ENCODE assay signal across 8 cellular contexts in genomic region chr2:46555011-46555410, GRCh38. TPM values are rescaled to one million over a fixed set of nuclear protein-coding genes. Genes with fewer than 3 reads are reported as not detected.
A peak's percentile ranks its signal among the peaks of the same experiment; 100 is the strongest.
DNase-seq lines count a peak whose midpoint lies in the region; ATAC-seq, FAIRE-seq and TF ChIP-seq lines count a peak whose summit lies in the region.

No MANE protein-coding gene starts in this region.

- CTCF ChIA-PET in activated naive CD4-positive, alpha-beta T cell treated with anti-CD3 and anti-CD28 coated beads for 36 hours (lab: Charles Lee): interaction anchor here (0.8 to 3.1 kb wide), 6 partner anchors 9 to 83 kb away, joined by 3 to 21 read pairs (median 3); no protein-coding TSS in a partner anchor
- CTCF ChIA-PET in HepG2 (lab: Yijun Ruan, JAX; ENCODE audit: low intra/inter-chr PET ratio, low total read pairs): no interaction called here

- in situ Hi-C loops in ACHN (cut with HindIII; ENCODE audit: low pct_ligation_motif_present, low pct_unique_long_range_greater_than_20kb, low sequenced_read_pairs): no loop called here
- in situ Hi-C loops in HepG2 (cut with HindIII; ENCODE audit: extremely low pct_ligation_motif_present, low pct_unique_long_range_greater_than_20kb): no loop called here

- intact Hi-C loops in activated naive CD4-positive, alpha-beta T cell treated with anti-CD3 and anti-CD28 coated beads for 36 hours (cut with micrococcal nuclease): no loop called here
- intact Hi-C loops in HepG2 (cut with micrococcal nuclease; ENCODE audit: unreplicated experiment): no loop called here
- intact Hi-C loops in testis (cut with DNase I; ENCODE audit: low total_unique reads): no loop called here

- no peaks in the 10 kb centered on the region for H3K79me2 ChIP-seq in HepG2 (ENCODE audit: insufficient read depth, low read length)

- no peaks in the 10 kb centered on the region for H3K27me3 Mint-ChIP-seq in activated naive CD4-positive, alpha-beta T cell treated with anti-CD3 and anti-CD28 coated beads for 36 hours (ENCODE audit: low read depth)

- H3K4me2 ChIP-seq in HepG2 (ENCODE audit: low read depth, low read length): no peak overlapping the region

- peaks cover 6% of the 10 kb centered on the region for H3K9me3 Mint-ChIP-seq in activated naive CD4-positive, alpha-beta T cell treated with anti-CD3 and anti-CD28 coated beads for 36 hours

- no TSS peak for BruUV-seq in HepG2 (replicated peaks; lab: Mats Ljungman, UMichigan)

- H3K4me1 Mint-ChIP-seq in activated naive CD4-positive, alpha-beta T cell treated with anti-CD3 and anti-CD28 coated beads for 36 hours (ENCODE audit: low read depth): peaks cover 17% of the 10 kb centered on the region

- no peak overlapping the region for H3K27ac Mint-ChIP-seq in activated naive CD4-positive, alpha-beta T cell treated with anti-CD3 and anti-CD28 coated beads for 36 hours

- no peak overlapping the region for H3K9ac ChIP-seq in HepG2 (ENCODE audit: insufficient read depth, low read depth, low read length)

- H3K9me3 ChIP-seq in HepG2 (ENCODE audit: low read length) (no peaks in the 10 kb centered on the region), testis (no peaks in the 10 kb centered on the region)

- ATAC-seq in HepG2 (peak; percentile 68; the same call in 2 of the 3 replicates), GM18858 (IDR thresholded peaks at IDR 0.05; ENCODE audit: unreplicated experiment) (no peak)

- H3K36me3 Mint-ChIP-seq in activated naive CD4-positive, alpha-beta T cell treated with anti-CD3 and anti-CD28 coated beads for 36 hours (ENCODE audit: low read depth): peaks cover 19% of the 10 kb centered on the region

- TF ChIP-seq RAD21 in HepG2 (CRISPR knock-in tag; IDR thresholded peaks at IDR 0.05): no peak

- H3K4me1 ChIP-seq in HepG2 (ENCODE audit: insufficient read depth, low read length) (no peaks in the 10 kb centered on the region), testis (no peaks in the 10 kb centered on the region)

- FAIRE-seq in HepG2 (lab: Jason Lieb, UNC): peak; percentile 60

- no peaks in the 10 kb centered on the region for H3K27me3 ChIP-seq in HepG2 (ENCODE audit: control insufficient read depth in 1 of 2, insufficient read depth in 2 of 2, low read length in 2 of 2)
- no peaks in the 10 kb centered on the region for H3K27me3 ChIP-seq in testis

- H3K27ac ChIP-seq in HepG2 (ENCODE audit: extremely low read length, insufficient read depth, low read length) (no peak overlapping the region), testis (no peak overlapping the region)

- POLR2A ChIA-PET in HepG2 (lab: Yijun Ruan, JAX): no interaction called here

- no peak for TF ChIP-seq EP300 in HepG2 (IDR thresholded peaks at IDR 0.05; ENCODE audit: low read depth in 2 of 2, low read length in 2 of 2)
- TF ChIP-seq EP300 in HepG2 (CRISPR knock-in tag; IDR thresholded peaks at IDR 0.05; ENCODE audit: borderline replicate concordance): no peak

- peak; percentile 39 for TF ChIP-seq CTCF in HFF-Myc (IDR thresholded peaks at IDR 0.05; ENCODE audit: low read depth, low read length, missing control alignments)
- peak; percentile 52 for TF ChIP-seq CTCF in HepG2 (CRISPR knock-in tag; IDR thresholded peaks at IDR 0.05)
- no peak for TF ChIP-seq CTCF in testis (IDR thresholded peaks at IDR 0.05)

- no peaks in the 10 kb centered on the region for H3K36me3 ChIP-seq in HepG2 (replicated peaks in 1 of 2; ENCODE audit: control insufficient read depth in 1 of 2, insufficient read depth in 2 of 2, low read length in 2 of 2)
- H3K36me3 ChIP-seq in testis (ENCODE audit: low read depth, missing control alignments): no peaks in the 10 kb centered on the region

- no peak overlapping the region for H3K4me3 Mint-ChIP-seq in activated naive CD4-positive, alpha-beta T cell treated with anti-CD3 and anti-CD28 coated beads for 36 hours

- DNase-seq in ACHN (peak; percentile 25), HFF-Myc (ENCODE audit: extremely low read depth, low read depth) (no peak), HepG2 (ENCODE audit: low spot score) (no peak), HK-2 (ENCODE audit: unreplicated experiment) (no peak), testis (no peak), glomerular visceral epithelial cell (ENCODE audit: extremely low spot score) (no peak)
- peak; percentile 42 for DNase-seq in activated naive CD4-positive, alpha-beta T cell treated with anti-CD3 and anti-CD28 coated beads for 36 hours

- H2AFZ ChIP-seq in HepG2 (ENCODE audit: low read length): no peak overlapping the region

- TF ChIP-seq POLR2A in HepG2 (IDR thresholded peaks at IDR 0.05; ENCODE audit: insufficient read depth in 1 of 2, low read depth in 2 of 2, low read length in 2 of 2) (no peak), testis (IDR thresholded peaks at IDR 0.05) (no peak)

- WGBS in HepG2 (ENCODE audit: low lambda C conversion rate): 70% methylated on average over 8 of the region's 8 CpGs
- WGBS in testis, 2 donors: 82 to 84% methylated on average over 8 of the region's 8 CpGs

- H4K20me1 ChIP-seq in HepG2 (ENCODE audit: insufficient read depth, low read length): no peaks in the 10 kb centered on the region

- H3K4me3 ChIP-seq in HFF-Myc (replicated peaks; ENCODE audit: low read depth, low read length) (no peak overlapping the region), HepG2 (replicated peaks in 1 of 3; ENCODE audit: insufficient read depth in 1 of 3, low read depth in 2 of 3, low read length in 3 of 3) (no peak overlapping the region), testis (no peak overlapping the region)

RNA-seq across cellular contexts. Expression of gene ATP6V1E2, which starts 12.6 kb away (rescaled TPM):
- 10 to 100 TPM; 14.9 to 17.1 TPM for total RNA-seq in activated naive CD4-positive, alpha-beta T cell treated with anti-CD3 and anti-CD28 coated beads for 36 hours
- total RNA-seq in HepG2 (2016; rRNA removed; fragmentation: Illumina TruSeq; extraction: Trizol) (2.1 and 2.4 TPM in 2 replicates), testis (10 to 100 TPM; 23.8 to 28.7 TPM)
- 1.7 and 1.9 TPM in 2 replicates for total RNA-seq in HepG2 (2016; cell fraction: cytosol; rRNA removed; fragmentation: Illumina TruSeq; extraction: Trizol; ENCODE audit: low read depth)
- total RNA-seq in HepG2 (2016; cell fraction: insoluble cytoplasmic fraction; rRNA removed; fragmentation: Illumina TruSeq; extraction: Trizol): 2.1 and 2.5 TPM in 2 replicates
- total RNA-seq in HepG2 (2016; cell fraction: membrane; rRNA removed; fragmentation: Illumina TruSeq; extraction: Trizol): 4.3 and 5.3 TPM in 2 replicates
- 1.7 and 1.8 TPM in 2 replicates for total RNA-seq in HepG2 (2016; cell fraction: nucleus; rRNA removed; fragmentation: Illumina TruSeq; extraction: Trizol)
- polyA plus RNA-seq in HepG2 (2011; rRNA removed) (1.9 and 2.9 TPM in 2 replicates), testis (ENCODE audit: insufficient read depth, low read depth, low replicate concordance) (63.0 TPM)
- 2.0 and 3.4 TPM in 2 replicates for polyA plus RNA-seq in HepG2 (2011; cell fraction: cytosol; rRNA removed)
- polyA plus RNA-seq in HepG2 (2011; cell fraction: nucleus; rRNA removed): 1.9 and 2.3 TPM in 2 replicates
- polyA plus RNA-seq in HepG2 (2012): 2.9 and 4.3 TPM in 2 replicates
- polyA plus RNA-seq in HepG2 (2016; cell fraction: cytosol; fragmentation: Illumina TruSeq; extraction: Trizol; ENCODE audit: low read depth): 1.9 and 2.8 TPM in 2 replicates
- 2.4 and 2.8 TPM in 2 replicates for polyA plus RNA-seq in HepG2 (2016; cell fraction: insoluble cytoplasmic fraction; fragmentation: Illumina TruSeq; extraction: Trizol; ENCODE audit: low read depth)
- 3.7 and 4.6 TPM in 2 replicates for polyA plus RNA-seq in HepG2 (2016; cell fraction: membrane; fragmentation: Illumina TruSeq; extraction: Trizol; ENCODE audit: low read depth)
- 2.2 and 2.6 TPM in 2 replicates for polyA plus RNA-seq in HepG2 (2016; cell fraction: nucleus; fragmentation: Illumina TruSeq; extraction: Trizol; ENCODE audit: insufficient read depth, low read depth)
- polyA minus RNA-seq in HepG2 (2011; rRNA and poly(A)+ RNA removed; ENCODE audit: low replicate concordance): 1.9 and 13.7 TPM in 2 replicates
- 0.88 and 2.4 TPM in 2 replicates for polyA minus RNA-seq in HepG2 (2011; cell fraction: cytosol; rRNA and poly(A)+ RNA removed)
- polyA minus RNA-seq in HepG2 (2011; cell fraction: nucleus; rRNA and poly(A)+ RNA removed): 2.4 and 3.1 TPM in 2 replicates

RNA-seq across cellular contexts. Expression of gene RHOQ, which starts 12.7 kb away (rescaled TPM):
- 10 to 100 TPM in 1 of 2 experiments, 1 to 10 TPM in 1; 7.7 to 10.2 TPM for total RNA-seq in activated naive CD4-positive, alpha-beta T cell treated with anti-CD3 and anti-CD28 coated beads for 36 hours
- total RNA-seq in HepG2 (2016; rRNA removed; fragmentation: Illumina TruSeq; extraction: Trizol) (9.9 and 10.4 TPM in 2 replicates), testis (10 to 100 TPM; 25.2 to 37.7 TPM)
- total RNA-seq in HepG2 (2016; cell fraction: cytosol; rRNA removed; fragmentation: Illumina TruSeq; extraction: Trizol; ENCODE audit: low read depth): 3.3 and 5.5 TPM in 2 replicates
- total RNA-seq in HepG2 (2016; cell fraction: insoluble cytoplasmic fraction; rRNA removed; fragmentation: Illumina TruSeq; extraction: Trizol): 10.0 and 12.4 TPM in 2 replicates
- 13.3 and 16.6 TPM in 2 replicates for total RNA-seq in HepG2 (2016; cell fraction: membrane; rRNA removed; fragmentation: Illumina TruSeq; extraction: Trizol)
- total RNA-seq in HepG2 (2016; cell fraction: nucleus; rRNA removed; fragmentation: Illumina TruSeq; extraction: Trizol): 9.2 and 11.0 TPM in 2 replicates
- polyA plus RNA-seq in HepG2 (2011; rRNA removed) (14.2 and 15.3 TPM in 2 replicates), testis (ENCODE audit: insufficient read depth, low read depth, low replicate concordance) (28.6 TPM)
- polyA plus RNA-seq in HepG2 (2011; cell fraction: cytosol; rRNA removed): 7.9 and 10.3 TPM in 2 replicates
- polyA plus RNA-seq in HepG2 (2011; cell fraction: nucleus; rRNA removed): 26.2 and 28.8 TPM in 2 replicates
- 11.3 and 19.1 TPM in 2 replicates for polyA plus RNA-seq in HepG2 (2012)
- 8.8 and 10.2 TPM in 2 replicates for polyA plus RNA-seq in HepG2 (2016; cell fraction: cytosol; fragmentation: Illumina TruSeq; extraction: Trizol; ENCODE audit: low read depth)
- 14.1 and 17.4 TPM in 2 replicates for polyA plus RNA-seq in HepG2 (2016; cell fraction: insoluble cytoplasmic fraction; fragmentation: Illumina TruSeq; extraction: Trizol; ENCODE audit: low read depth)
- 15.9 and 20.9 TPM in 2 replicates for polyA plus RNA-seq in HepG2 (2016; cell fraction: membrane; fragmentation: Illumina TruSeq; extraction: Trizol; ENCODE audit: low read depth)
- polyA plus RNA-seq in HepG2 (2016; cell fraction: nucleus; fragmentation: Illumina TruSeq; extraction: Trizol; ENCODE audit: insufficient read depth, low read depth): 19.6 and 24.7 TPM in 2 replicates
- polyA minus RNA-seq in HepG2 (2011; rRNA and poly(A)+ RNA removed; ENCODE audit: low replicate concordance): 10.9 and 13.6 TPM in 2 replicates
- 6.4 and 6.5 TPM in 2 replicates for polyA minus RNA-seq in HepG2 (2011; cell fraction: cytosol; rRNA and poly(A)+ RNA removed)
- polyA minus RNA-seq in HepG2 (2011; cell fraction: nucleus; rRNA and poly(A)+ RNA removed): 25.6 and 33.1 TPM in 2 replicates

Comparison
In these comparisons a context has a peak if more than half of its experiments do, and no peak if none do; other contexts are left out.
1. DNase-seq: peak in ACHN (single experiment) and activated naive CD4-positive, alpha-beta T cell treated with anti-CD3 and anti-CD28 coated beads for 36 hours (single experiment); none in HFF-Myc (single experiment), HepG2 (single experiment), HK-2 (single experiment), testis (single experiment) and glomerular visceral epithelial cell (single experiment).
2. CTCF ChIP-seq: peak in HFF-Myc (single experiment) and HepG2 (single experiment); none in testis (0 of 3).